Comparison of ENCODE assay signal across 1 cellular context in genomic region chr1:86938450-86938849, GRCh38.
TF ChIP-seq lines count a peak whose summit lies in the region.

No MANE protein-coding gene starts in this region.

TF ChIP-seq in GM23338, 12 proteins besides CTCF, POLR2A, EP300 and RAD21 (continued from another document):
- no peak for TF ChIP-seq ZNF462 (CRISPR knock-in tag; IDR thresholded peaks at IDR 0.05)
- no peak for TF ChIP-seq JUNB (IDR thresholded peaks at IDR 0.05; ENCODE audit: unreplicated experiment)
- no peak for TF ChIP-seq ZNF331 (CRISPR knock-in tag; IDR thresholded peaks at IDR 0.05; ENCODE audit: low read depth)
- TF ChIP-seq REST (IDR thresholded peaks at IDR 0.05; ENCODE audit: unreplicated experiment), result no peak
- TF ChIP-seq STAT1 (IDR thresholded peaks at IDR 0.05; ENCODE audit: unreplicated experiment), result no peak
- TF ChIP-seq EZH2 (IDR thresholded peaks at IDR 0.05; ENCODE audit: low read depth, unreplicated experiment), result no peak
- TF ChIP-seq POLR2AphosphoS5 (IDR thresholded peaks at IDR 0.05; ENCODE audit: low read depth), result no peak
TF ChIP-seq in GM23338: peak in this region for 0.
